ENCODE assay signal across 22 cellular contexts in genomic region chr4:160514126-160514525, GRCh38.
"Had no signal": no experiment of that assay in that cellular context is flagged by ENCODE, and none has a peak within 500 bp of the region (broad histone marks: within the 10 kb centered on the region; RNA-seq: fewer than 3 reads in every experiment).

No MANE protein-coding gene starts in this region.

- DNase-seq: activated CD4-positive, alpha-beta T cell treated with anti-CD3 and anti-CD28 coated beads for 4 hours; activated CD4-positive, alpha-beta T cell treated with anti-CD3 and anti-CD28 coated beads, Interleukin-2, amount 50 U/mL, for 4 hours; activated naive CD4-positive, alpha-beta T cell; activated T-cell treated with anti-CD3 and anti-CD28 coated beads for 4 hours; activated T-cell treated with anti-CD3 and anti-CD28 coated beads, Interleukin-2, amount 50 U/mL, for 72 hours; caudate nucleus; heart right ventricle; left ventricle myocardium inferior; mucosa of descending colon; ovary; retina; sigmoid colon; stimulated activated CD4-positive, alpha-beta T cell treated with anti-CD3 and anti-CD28 coated beads, Interleukin-1b, Interleukin-23, amount 100 ng/mL, for 48 hours; stimulated activated CD4-positive, alpha-beta T cell treated with anti-CD3 and anti-CD28 coated beads, Interleukin-4, amount 100 ng/mL, for 4 hours; stimulated activated CD8-positive, alpha-beta memory T cell treated with anti-CD3 and anti-CD28 coated beads, Interleukin-4, amount 100 ng/mL, for 48 hours; stimulated activated naive CD8-positive, alpha-beta T cell treated with anti-CD3 and anti-CD28 coated beads, Interleukin-15, amount 100 ng/mL, for 72 hours; thyroid gland; upper lobe of right lung had no signal

- H3K27ac ChIP-seq: esophagus muscularis mucosa, foreskin keratinocyte, heart right ventricle, left ventricle myocardium inferior, ovary, sigmoid colon, thyroid gland, upper lobe of right lung had no signal

- H3K4me3 ChIP-seq: esophagus muscularis mucosa, heart right ventricle, left ventricle myocardium inferior, lung, mucosa of descending colon, ovary, sigmoid colon, smooth muscle cell, thyroid gland, upper lobe of right lung had no signal
